ENCODE assay signal across 23 cellular contexts in genomic region chr7:54799792-54800191, GRCh38.
"Had no signal": no experiment of that assay in that cellular context is flagged by ENCODE, and none has a peak within 500 bp of the region (broad histone marks: within the 10 kb centered on the region; RNA-seq: fewer than 3 reads in every experiment).

No MANE protein-coding gene starts in this region.

- H3K4me1 ChIP-seq: adrenal gland, ascending aorta, colonic mucosa, left ventricle myocardium inferior, transverse colon, uterus had no signal

- FAIRE-seq: keratinocyte had no signal

- H3K36me3 ChIP-seq: adrenal gland, ascending aorta, colonic mucosa, esophagus muscularis mucosa, heart left ventricle, left ventricle myocardium inferior, transverse colon, uterus had no signal

- ATAC-seq: activated T-cell treated with anti-CD3 and anti-CD28 coated beads, Interleukin-2, amount 50 U/mL, for 4 hours; effector memory CD8-positive, alpha-beta T cell; mucosa of descending colon; stimulated activated naive B cell treated with anti-CD40 and anti-IgM and Interleukin-4, amounts not matched to agents 10 μg/mL and 1 μg/mL and 100 μg/mL, for 72 hours; T-helper 17 cell had no signal

- H3K9me3 ChIP-seq: adrenal gland, ascending aorta, colonic mucosa, esophagus muscularis mucosa, heart left ventricle, left ventricle myocardium inferior, mucosa of descending colon, transverse colon, uterus had no signal

- H3K4me3 ChIP-seq: adrenal gland, ascending aorta, colonic mucosa, dorsolateral prefrontal cortex, esophagus muscularis mucosa, heart left ventricle, left ventricle myocardium inferior, mucosa of descending colon, transverse colon, uterus had no signal

- H3K27me3 ChIP-seq: adrenal gland, ascending aorta, colonic mucosa, esophagus muscularis mucosa, heart left ventricle, transverse colon, uterus had no signal

- DNase-seq: activated CD4-positive, alpha-beta T cell treated with anti-CD3 and anti-CD28 coated beads for 4 hours; activated CD4-positive, alpha-beta T cell treated with anti-CD3 and anti-CD28 coated beads, Interleukin-2, amount 50 U/mL, for 48 hours; activated CD4-positive, CD25-positive, alpha-beta regulatory T cell; activated CD8-positive, alpha-beta memory T cell treated with anti-CD3 and anti-CD28 coated beads, Interleukin-2, amount 50 U/mL, for 48 hours; activated naive CD4-positive, alpha-beta T cell; activated T-cell treated with anti-CD3 and anti-CD28 coated beads, Interleukin-2, amount 50 U/mL, for 4 hours; adrenal gland; colonic mucosa; dorsolateral prefrontal cortex; effector memory CD8-positive, alpha-beta T cell; heart left ventricle; left ventricle myocardium inferior; mucosa of descending colon; occipital lobe; stimulated activated CD4-positive, alpha-beta T cell treated with anti-CD3 and anti-CD28 coated beads, Interleukin-2, amount 100 ng/mL, for 48 hours; stimulated activated CD8-positive, alpha-beta memory T cell treated with anti-CD3 and anti-CD28 coated beads, Interleukin-4, amount 100 ng/mL, for 48 hours; stimulated activated naive B cell treated with anti-CD40 and anti-IgM and Interleukin-4, amounts not matched to agents 10 μg/mL and 1 μg/mL and 100 μg/mL, for 72 hours; T-helper 17 cell; transverse colon; uterus had no signal

- H3K27ac ChIP-seq: adrenal gland, ascending aorta, colonic mucosa, dorsolateral prefrontal cortex, esophagus muscularis mucosa, heart left ventricle, left ventricle myocardium inferior, transverse colon, uterus had no signal
